29 cellular contexts compared by ENCODE assay signal in the genomic region with DNA sequence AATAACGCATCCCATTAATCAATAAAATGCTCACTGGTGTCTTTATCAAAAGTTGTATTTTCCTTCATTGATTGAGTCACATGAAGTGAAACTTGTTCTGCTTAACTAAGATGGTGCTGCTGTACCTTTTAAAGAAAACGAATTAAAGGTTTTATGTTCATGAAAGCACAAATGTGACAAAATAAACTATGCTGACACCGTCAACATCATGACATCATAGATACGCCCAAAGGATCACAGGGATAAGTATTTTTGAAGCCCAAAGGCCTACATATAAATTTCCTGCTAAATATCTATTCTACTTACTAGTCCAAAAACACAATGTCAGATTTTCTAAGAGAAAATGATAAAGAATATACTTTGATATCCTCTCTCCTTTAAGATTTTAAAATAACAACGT.
"Had no signal": no experiment of that assay in that cellular context is flagged by ENCODE, and none has a peak within 500 bp of the region (broad histone marks: within the 10 kb centered on the region; RNA-seq: fewer than 3 reads in every experiment).

No MANE protein-coding gene starts in this region.

- H3K27ac Mint-ChIP-seq: dendritic cell treated with granulocyte-macrophage colony-stimulating factor and Interleukin-4, amounts not matched to agents 40 ng/mL and 50 ng/mL, for 4 days; effector memory CD8-positive, alpha-beta T cell; endodermal cell had no signal

- H3K4me3 ChIP-seq: colonic mucosa, coronary artery, dorsolateral prefrontal cortex, esophagus muscularis mucosa, esophagus squamous epithelium, gastrocnemius medialis, gastroesophageal sphincter, heart left ventricle, heart right ventricle had no signal

- DNase-seq: colonic mucosa; cortex of kidney; dermis blood vessel endothelial cell; dorsolateral prefrontal cortex; effector CD4-positive, alpha-beta T cell; effector CD8-positive, alpha-beta T cell; effector memory CD4-positive, alpha-beta T cell; effector memory CD8-positive, alpha-beta T cell; endodermal cell; erythroblast; esophagus squamous epithelium; foreskin fibroblast; foreskin keratinocyte; foreskin melanocyte; gastrocnemius medialis; glutamatergic neuron; head of caudate nucleus; heart left ventricle; heart right ventricle had no signal

- H3K36me3 ChIP-seq: colonic mucosa, esophagus muscularis mucosa, esophagus squamous epithelium, gastrocnemius medialis, gastroesophageal sphincter, heart left ventricle, heart right ventricle had no signal

- H3K4me3 Mint-ChIP-seq: dendritic cell treated with granulocyte-macrophage colony-stimulating factor and Interleukin-4, amounts not matched to agents 40 ng/mL and 50 ng/mL, for 4 days; effector memory CD8-positive, alpha-beta T cell; endodermal cell had no signal

- H3K27me3 Mint-ChIP-seq: dendritic cell treated with granulocyte-macrophage colony-stimulating factor and Interleukin-4, amounts not matched to agents 40 ng/mL and 50 ng/mL, for 4 days; effector memory CD8-positive, alpha-beta T cell had no signal

- H3K27me3 ChIP-seq: colonic mucosa, dorsolateral prefrontal cortex, esophagus muscularis mucosa, esophagus squamous epithelium, foreskin keratinocyte, gastrocnemius medialis, gastroesophageal sphincter, heart left ventricle, heart right ventricle had no signal

- FAIRE-seq: colon, endometrium, endothelial cell of umbilical vein, frontal cortex had no signal

- H3K9me3 ChIP-seq: colonic mucosa, esophagus muscularis mucosa, esophagus squamous epithelium, gastrocnemius medialis, gastroesophageal sphincter, heart left ventricle, heart right ventricle had no signal

- H3K27ac ChIP-seq: colonic mucosa, coronary artery, dorsolateral prefrontal cortex, epithelial cell of prostate, esophagus muscularis mucosa, esophagus squamous epithelium, foreskin keratinocyte, gastrocnemius medialis, gastroesophageal sphincter, heart left ventricle, heart right ventricle had no signal

- ATAC-seq: effector memory CD8-positive, alpha-beta T cell; esophagus mucosa; foreskin keratinocyte; gastrocnemius medialis; gastroesophageal sphincter; heart left ventricle; heart right ventricle had no signal

- H3K4me1 ChIP-seq: esophagus squamous epithelium, foreskin keratinocyte, gastroesophageal sphincter had no signal

- H3K9me3 Mint-ChIP-seq: effector memory CD8-positive, alpha-beta T cell had no signal
